In genomic region chr11:110453684-110454354, GRCh38 we compare ENCODE assay signal across 10 cellular contexts. TPM values are rescaled to one million over a fixed set of nuclear protein-coding genes. Genes with fewer than 3 reads are reported as not detected.
DNase-seq lines count a peak whose midpoint lies in the region; ATAC-seq lines count a peak whose summit lies in the region.
"Had no signal": no experiment of that assay in that cellular context is flagged by ENCODE, and none has a peak within 500 bp of the region (broad histone marks: within the 10 kb centered on the region; RNA-seq: fewer than 3 reads in every experiment).

No MANE protein-coding gene starts in this region.

- CTCF ChIA-PET in activated CD4-positive, alpha-beta T cell treated with anti-CD3 and anti-CD28 coated beads, Interleukin-2, amount 10 ng/mL, durations not matched to agents 7 days and 5 days (lab: Charles Lee) = interaction anchor here (1.6 kb wide), 1 partner anchor 19 kb away, joined by 4 read pairs; no protein-coding TSS in a partner anchor

- no peak for DNase-seq in activated CD4-positive, alpha-beta T cell treated with anti-CD3 and anti-CD28 coated beads, Interleukin-2, amount 10 ng/mL, durations not matched to agents 7 days and 5 days
- no peak for DNase-seq in activated CD4-positive, alpha-beta T cell treated with anti-CD3 and anti-CD28 coated beads, Interleukin-2, amount 50 U/mL, for 1 hour
- peak; percentile 47 for DNase-seq in iris pigment epithelial cell (ENCODE audit: low read depth)
- no peak for DNase-seq in NCI-H82 (lab: John Stamatoyannopoulos, UW)
- no peak for DNase-seq in foreskin melanocyte
- DNase-seq in left cardiac atrium = no peak
- DNase-seq: activated naive CD4-positive, alpha-beta T cell treated with anti-CD3 and anti-CD28 coated beads, Interleukin-2, amount 50 U/mL, for 16 hours; NCI-H1092 treated with DMSO at 0.1 percent for 48 hours had no signal

- intact Hi-C loops in left cardiac atrium (cut with DNase I) = loop anchor here in 1 of 2 donors (10.0 kb wide), 1 partner anchor 781 kb away; no protein-coding TSS in a partner anchor

- no peak overlapping the region for H3K4me3 Mint-ChIP-seq in activated CD4-positive, alpha-beta T cell treated with anti-CD3 and anti-CD28 coated beads, Interleukin-2, amount 10 ng/mL, durations not matched to agents 7 days and 5 days

- H3K36me3 Mint-ChIP-seq in activated CD4-positive, alpha-beta T cell treated with anti-CD3 and anti-CD28 coated beads, Interleukin-2, amount 10 ng/mL, durations not matched to agents 7 days and 5 days (ENCODE audit: low read depth) = peaks cover 25% of the 10 kb centered on the region

- H3K9me3 Mint-ChIP-seq in activated CD4-positive, alpha-beta T cell treated with anti-CD3 and anti-CD28 coated beads, Interleukin-2, amount 10 ng/mL, durations not matched to agents 7 days and 5 days = peaks cover 3% of the 10 kb centered on the region

- H3K27me3 Mint-ChIP-seq in activated CD4-positive, alpha-beta T cell treated with anti-CD3 and anti-CD28 coated beads, Interleukin-2, amount 10 ng/mL, durations not matched to agents 7 days and 5 days = no peaks in the 10 kb centered on the region

- peak; percentile 79 for ATAC-seq in GM21619 (IDR thresholded peaks at IDR 0.05; ENCODE audit: unreplicated experiment)
- peak; percentile 82 for ATAC-seq in HG03175 (IDR thresholded peaks at IDR 0.05; ENCODE audit: unreplicated experiment)
- no peak for ATAC-seq in left cardiac atrium

- POLR2A ChIA-PET in activated CD4-positive, alpha-beta T cell treated with anti-CD3 and anti-CD28 coated beads, Interleukin-2, amount 10 ng/mL, durations not matched to agents 7 days and 5 days (lab: Charles Lee) = no interaction called here

- peaks cover 50% of the 10 kb centered on the region for H3K4me1 Mint-ChIP-seq in activated CD4-positive, alpha-beta T cell treated with anti-CD3 and anti-CD28 coated beads, Interleukin-2, amount 10 ng/mL, durations not matched to agents 7 days and 5 days

- H3K27ac Mint-ChIP-seq in activated CD4-positive, alpha-beta T cell treated with anti-CD3 and anti-CD28 coated beads, Interleukin-2, amount 10 ng/mL, durations not matched to agents 7 days and 5 days = peak overlapping the region; percentile 25

RNA-seq across cellular contexts. Expression of gene FDX1, which starts 24.1 kb away (rescaled TPM):
- 1 to 10 TPM; 8.2 to 8.8 TPM for total RNA-seq in activated CD4-positive, alpha-beta T cell treated with anti-CD3 and anti-CD28 coated beads, Interleukin-2, amount 10 ng/mL, durations not matched to agents 7 days and 5 days
- total RNA-seq in left cardiac atrium = 10 to 100 TPM; 11.8 to 16.2 TPM

Comparison
In these comparisons a context has a peak if more than half of its experiments do, and no peak if none do; other contexts are left out.
1. ATAC-seq: peak in GM21619 (single experiment) and HG03175 (single experiment); none in left cardiac atrium (0 of 2).